ENCODE assay signal across 18 cellular contexts in genomic region chr16:49712567-49712966, GRCh38.
DNase-seq lines count a peak whose midpoint lies in the region; ATAC-seq, FAIRE-seq and TF ChIP-seq lines count a peak whose summit lies in the region.
"Had no signal": no experiment of that assay in that cellular context is flagged by ENCODE, and none has a peak within 500 bp of the region (broad histone marks: within the 10 kb centered on the region; RNA-seq: fewer than 3 reads in every experiment).

No MANE protein-coding gene starts in this region.

- intact Hi-C loops in sciatic nerve (cut with DNase I) = no loop called here

- no peak overlapping the region for H3K56ac ChIP-seq in H1 (replicated peaks; ENCODE audit: insufficient read length, low read depth, low read length)
- no peak overlapping the region for H3K56ac ChIP-seq in mesendoderm (ENCODE audit: low read length)

- H4K5ac ChIP-seq in H1 (ENCODE audit: insufficient read length, low read depth, low read length) = no peak overlapping the region
- H4K5ac ChIP-seq in mesendoderm (ENCODE audit: low read length) = no peak overlapping the region

- H3K4me3 ChIP-seq in BLaER1 (no peak overlapping the region), H1 (ENCODE audit: extremely low read depth in 1 of 4, insufficient read depth in 2 of 4, low read depth in 3 of 4, low read length in 4 of 4) (no peak overlapping the region), mesendoderm (ENCODE audit: low read length) (no peak overlapping the region)
- no peak overlapping the region for H3K4me3 ChIP-seq in BLaER1 treated with 17β-estradiol and CSF1 and Interleukin-3, amounts not matched to agents 10 nM and 100 nM

- H3K18ac ChIP-seq in H1 (ENCODE audit: extremely low read depth, low read length) (no peak overlapping the region), mesendoderm (ENCODE audit: low read length) (no peak overlapping the region)

- DNase-seq in H1 (ENCODE audit: low read depth in 1 of 2, low spot score in 2 of 2) (no peak), mesendoderm (no peak), H4 (ENCODE audit: low spot score) (no peak), ACHN (no peak), sciatic nerve (ENCODE audit: low spot score) (no peak)
- DNase-seq in stimulated activated naive CD4-positive, alpha-beta T cell (lab: John Stamatoyannopoulos, UW) = no peak
- DNase-seq: C1 segment of cervical spinal cord; Caco-2; CD4-positive, alpha-beta memory T cell; DMS153; DND-41; GOT3; H9 had no signal

- H2AK5ac ChIP-seq in H1 (ENCODE audit: low read depth, low read length) = no peak overlapping the region
- no peak overlapping the region for H2AK5ac ChIP-seq in mesendoderm (ENCODE audit: low read length)

- H3K4me1 ChIP-seq in BLaER1 = peaks cover 63% of the 10 kb centered on the region
- peaks cover 0 to 65% (median 49%) of the 10 kb centered on the region in 10 experiments; a peak in 14 of 20 replicates for H3K4me1 ChIP-seq in BLaER1 treated with 17β-estradiol and CSF1 and Interleukin-3, amounts not matched to agents 10 nM and 100 nM
- peaks cover 0 to 22% (median 5%) of the 10 kb centered on the region in 4 experiments; a peak in 5 of 7 replicates for H3K4me1 ChIP-seq in H1 (replicated peaks in 1 of 4; ENCODE audit: control insufficient read depth in 3 of 4, insufficient read depth in 4 of 4, low read length in 3 of 4)
- H3K4me1 ChIP-seq in mesendoderm (ENCODE audit: control insufficient read depth, low read depth, low read length) = no peaks in the 10 kb centered on the region
- H3K4me1 ChIP-seq: Caco-2 had no signal

- no peak for TF ChIP-seq RAD21 in H1 (IDR thresholded peaks at IDR 0.05 in 1 of 2, conservative IDR thresholded peaks at IDR 0.05 in 1 of 2; ENCODE audit: low read depth in 2 of 2, low read length in 2 of 2)

- no peak overlapping the region for H3K14ac ChIP-seq in H1 (ENCODE audit: insufficient read length)

- FAIRE-seq in H1 (lab: Jason Lieb, UNC) = no peak
- FAIRE-seq: G401.6, GM12892 had no signal

- peak overlapping the region; percentile 52 for H3K4me2 ChIP-seq in BLaER1
- H3K4me2 ChIP-seq in BLaER1 treated with 17β-estradiol and CSF1 and Interleukin-3, amounts not matched to agents 10 nM and 100 nM = peak overlapping the region in 8 of 11 experiments; percentile 2 to 65 (median 52); a peak in 15 of 22 replicates
- H3K4me2 ChIP-seq in H1 (ENCODE audit: insufficient read depth in 1 of 2, low read depth in 2 of 2, low read length in 2 of 2) = no peak overlapping the region
- H3K4me2 ChIP-seq in mesendoderm (ENCODE audit: low read length) = no peak overlapping the region

- H3K9ac ChIP-seq in BLaER1 (no peak overlapping the region), H1 (replicated peaks in 1 of 4; ENCODE audit: extremely low read depth in 1 of 4, low read depth in 3 of 4, low read length in 3 of 4) (no peak overlapping the region), mesendoderm (ENCODE audit: low read length) (no peak overlapping the region)
- H3K9ac ChIP-seq in BLaER1 treated with 17β-estradiol and CSF1 and Interleukin-3, amounts not matched to agents 10 nM and 100 nM = no peak overlapping the region

- no peak for TF ChIP-seq POLR2A in H1 (IDR thresholded peaks at IDR 0.05; ENCODE audit: control extremely low read depth in 1 of 2, low read depth in 2 of 2, low read length in 2 of 2)

- no peak overlapping the region for H2BK15ac ChIP-seq in H1 (ENCODE audit: low read length)
- no peak overlapping the region for H2BK15ac ChIP-seq in mesendoderm (replicated peaks; ENCODE audit: low read depth)

- no peak overlapping the region for H2AFZ ChIP-seq in H1 (ENCODE audit: low read length)

- H3K36me3 ChIP-seq in BLaER1 (no peaks in the 10 kb centered on the region), H1 (ENCODE audit: control insufficient read depth in 2 of 4, insufficient read depth in 4 of 4, low read length in 3 of 4) (no peaks in the 10 kb centered on the region), mesendoderm (ENCODE audit: control insufficient read depth, insufficient read depth, low read length) (no peaks in the 10 kb centered on the region)
- no peaks in the 10 kb centered on the region; a peak in 1 of 22 replicates for H3K36me3 ChIP-seq in BLaER1 treated with 17β-estradiol and CSF1 and Interleukin-3, amounts not matched to agents 10 nM and 100 nM

- no peak overlapping the region for H2BK120ac ChIP-seq in H1 (replicated peaks; ENCODE audit: low read depth, low read length)
- no peak overlapping the region for H2BK120ac ChIP-seq in mesendoderm (ENCODE audit: low read depth, low read length)

- WGBS in H1 (ENCODE audit: extremely low coverage in 1 of 2, insufficient coverage in 1 of 2, insufficient read length in 1 of 2, insufficient replicate concordance in 2 of 2, low coverage in 1 of 2, low lambda C conversion rate in 2 of 2, missing lambda C conversion rate in 1 of 2), 2 experiments = 93% methylated on average over 16 of the region's 16 CpGs; no CpG with 5 or more reads in 1 of the 2 experiments
- WGBS in mesendoderm (ENCODE audit: extremely low coverage, insufficient coverage, low lambda C conversion rate) = no CpG with 5 or more reads among the region's 16 CpGs

- no peaks in the 10 kb centered on the region for H3K23me2 ChIP-seq in H1 (ENCODE audit: low read depth, low read length)

- H4K8ac ChIP-seq in H1 (ENCODE audit: extremely low read depth, insufficient read depth, low read length) (peak overlapping the region; percentile 3; the same call in 1 of the 2 replicates), mesendoderm (ENCODE audit: low read depth, low read length) (no peak overlapping the region)

- H4K91ac ChIP-seq in H1 (replicated peaks; ENCODE audit: insufficient read length, low read length) = no peak overlapping the region

- H2BK12ac ChIP-seq in H1 (ENCODE audit: low read depth, low read length) = no peak overlapping the region

- peaks cover 15% of the 10 kb centered on the region for H3K79me1 ChIP-seq in H1 (ENCODE audit: low read depth, low read length)
- no peaks in the 10 kb centered on the region for H3K79me1 ChIP-seq in mesendoderm (ENCODE audit: low read length)

- H3K9me3 ChIP-seq in BLaER1 = no peaks in the 10 kb centered on the region
- H3K9me3 ChIP-seq in BLaER1 treated with 17β-estradiol and CSF1 and Interleukin-3, amounts not matched to agents 10 nM and 100 nM (replicated peaks in 1 of 11) = no peaks in the 10 kb centered on the region
- no peaks in the 10 kb centered on the region for H3K9me3 ChIP-seq in H1 (ENCODE audit: insufficient read depth in 2 of 2, low read depth in 1 of 2, low read length in 1 of 2)
- H3K9me3 ChIP-seq: Caco-2 had no signal

- H3K27me3 ChIP-seq in BLaER1 (no peaks in the 10 kb centered on the region), H1 (replicated peaks in 1 of 4; ENCODE audit: control insufficient read depth in 3 of 4, extremely low read depth in 1 of 4, insufficient read depth in 3 of 4, low read length in 3 of 4) (no peaks in the 10 kb centered on the region), mesendoderm (ENCODE audit: insufficient read depth, low read length, poor library complexity) (no peaks in the 10 kb centered on the region)
- no peaks in the 10 kb centered on the region for H3K27me3 ChIP-seq in BLaER1 treated with 17β-estradiol and CSF1 and Interleukin-3, amounts not matched to agents 10 nM and 100 nM

- POLR2A ChIA-PET in H1 (lab: Charles Lee; ENCODE audit: partially characterized antibody) = interaction anchor here (1.4 kb wide), 1 partner anchor 8 kb away, joined by 3 read pairs; no protein-coding TSS in a partner anchor

- H3K27ac ChIP-seq in BLaER1 (no peak overlapping the region), H1 (ENCODE audit: low read depth, low read length) (no peak overlapping the region), mesendoderm (ENCODE audit: low read depth, low read length) (no peak overlapping the region)
- H3K27ac ChIP-seq in BLaER1 treated with 17β-estradiol and CSF1 and Interleukin-3, amounts not matched to agents 10 nM and 100 nM = no peak overlapping the region

- no peak for TF ChIP-seq EP300 in H1 (IDR thresholded peaks at IDR 0.05; ENCODE audit: borderline replicate concordance in 1 of 2, low read depth in 2 of 2, low read length in 2 of 2)

- H2BK20ac ChIP-seq in H1 (ENCODE audit: low read length) = no peak overlapping the region

- peaks cover 0 to 8% of the 10 kb centered on the region in 2 experiments; a peak in 1 of 4 replicates for H3K79me2 ChIP-seq in H1 (ENCODE audit: control insufficient read depth in 1 of 2, insufficient read depth in 2 of 2, low read length in 2 of 2)
- H3K79me2 ChIP-seq in mesendoderm (ENCODE audit: control insufficient read depth, insufficient read depth, low read length) = no peaks in the 10 kb centered on the region

- CTCF ChIA-PET in H1 (lab: Charles Lee; ENCODE audit: partially characterized antibody) = interaction anchor here (0.9 to 2.0 kb wide), 2 partner anchors 12 to 69 kb away, joined by 3 to 4 read pairs; no protein-coding TSS in a partner anchor

- no peak overlapping the region for H2BK5ac ChIP-seq in H1 (ENCODE audit: low read depth, low read length)
- no peak overlapping the region for H2BK5ac ChIP-seq in mesendoderm (ENCODE audit: low read length)

- H4K20me1 ChIP-seq in BLaER1 (no peaks in the 10 kb centered on the region), H1 (replicated peaks in 1 of 2; ENCODE audit: control insufficient read depth in 1 of 2, insufficient read depth in 2 of 2, low read length in 2 of 2) (peaks cover 0 to 1% of the 10 kb centered on the region in 2 experiments)
- peaks cover 0 to 11% (median 0%) of the 10 kb centered on the region in 11 experiments; a peak in 4 of 22 replicates for H4K20me1 ChIP-seq in BLaER1 treated with 17β-estradiol and CSF1 and Interleukin-3, amounts not matched to agents 10 nM and 100 nM

- H3K4ac ChIP-seq in H1 (replicated peaks; ENCODE audit: insufficient read length, low read depth, low read length) (no peak overlapping the region), mesendoderm (ENCODE audit: low read depth, low read length) (no peak overlapping the region)

- H3K23ac ChIP-seq in H1 (ENCODE audit: insufficient read length) (no peak overlapping the region), mesendoderm (ENCODE audit: low read length) (peak overlapping the region; percentile 15)

- ATAC-seq in sciatic nerve = no peak
- ATAC-seq: HCT116 had no signal

- TF ChIP-seq CTCF in H1 (IDR thresholded peaks at IDR 0.05; ENCODE audit: control extremely low read depth in 1 of 3, insufficient read depth in 1 of 3, low read depth in 1 of 3, low read length in 3 of 3) = no peak

- in situ Hi-C loops in ACHN (cut with HindIII; ENCODE audit: low pct_ligation_motif_present, low pct_unique_long_range_greater_than_20kb, low sequenced_read_pairs) = no loop called here

TF ChIP-seq in H1, 55 proteins besides CTCF, POLR2A, EP300 and RAD21 (continues in another document):
- TF ChIP-seq CEBPB (IDR thresholded peaks at IDR 0.05; ENCODE audit: low read depth, low read length) = no peak
- no peak for TF ChIP-seq TAF7 (optimal IDR thresholded peaks at IDR 0.05; ENCODE audit: borderline replicate concordance, low read depth, low read length)
- TF ChIP-seq BCL11A (IDR thresholded peaks at IDR 0.05; ENCODE audit: low read depth in 2 of 2, low read length in 2 of 2) = no peak
- no peak for TF ChIP-seq TAF1 (IDR thresholded peaks at IDR 0.05; ENCODE audit: low read depth, low read length)
- no peak for TF ChIP-seq GABPA (IDR thresholded peaks at IDR 0.05; ENCODE audit: borderline replicate concordance, insufficient read depth, low read length)
- TF ChIP-seq TBP (IDR thresholded peaks at IDR 0.05; ENCODE audit: low read depth, low read length) = no peak
- TF ChIP-seq JUND (IDR thresholded peaks at IDR 0.05; ENCODE audit: low read length) = no peak

Comparison
In these comparisons a context has a peak if more than half of its experiments do, and no peak if none do; other contexts are left out.
1. H3K4me2 ChIP-seq: peak in BLaER1 (single experiment) and BLaER1 treated with 17β-estradiol and CSF1 and Interleukin-3, amounts not matched to agents 10 nM and 100 nM (8 of 11); none in H1 (0 of 2) and mesendoderm (single experiment).